9 cellular contexts compared by ENCODE assay signal in the genomic region with DNA sequence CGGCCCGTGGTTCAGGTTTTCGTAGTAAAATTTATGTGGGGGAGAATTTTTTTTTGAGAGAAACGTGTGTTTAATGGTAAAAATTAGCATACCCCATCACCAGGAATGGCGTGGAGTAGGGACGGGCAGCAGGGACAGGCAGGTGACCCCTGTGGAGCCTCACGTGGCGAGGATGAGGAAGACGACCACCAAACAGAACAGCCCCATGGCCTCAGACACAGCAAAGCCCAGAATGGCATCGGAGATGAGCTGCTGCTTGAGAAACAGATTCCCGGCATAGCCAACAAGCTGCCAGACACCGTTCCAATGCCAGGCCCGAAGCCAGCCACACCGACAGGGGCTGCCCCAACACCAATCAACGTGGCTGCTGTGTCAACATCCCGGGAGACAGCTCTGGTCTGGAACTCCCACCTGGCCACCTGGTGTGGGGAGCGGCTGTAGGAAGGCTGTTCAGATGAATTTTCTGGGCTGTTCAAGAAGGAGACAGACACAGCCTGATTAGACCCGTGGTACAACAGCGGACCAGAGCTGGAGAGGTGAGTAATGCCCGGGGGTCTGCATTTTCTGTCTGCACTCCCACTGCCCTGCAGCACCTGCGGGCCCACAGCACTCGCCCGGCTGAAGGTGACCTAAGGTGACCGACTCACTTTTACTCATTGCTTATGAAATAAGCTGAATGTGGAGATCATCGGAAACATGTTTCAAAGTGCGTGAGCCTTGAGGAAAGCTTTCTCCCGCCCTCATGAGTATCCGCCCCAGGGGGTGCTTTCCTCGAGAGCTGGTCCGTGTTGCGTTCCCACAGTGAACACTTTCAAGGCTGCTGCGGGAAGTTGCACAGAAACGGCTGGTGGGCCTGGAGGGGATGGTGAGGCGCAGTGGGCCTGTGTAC.
"Had no signal": no experiment of that assay in that cellular context is flagged by ENCODE, and none has a peak within 500 bp of the region (broad histone marks: within the 10 kb centered on the region; RNA-seq: fewer than 3 reads in every experiment).

No MANE protein-coding gene starts in this region.

- H3K9me3 Mint-ChIP-seq: activated CD4-positive, alpha-beta T cell treated with anti-CD3 and anti-CD28 coated beads, Interleukin-2, amount 10 ng/mL, durations not matched to agents 24 days and 14 days; natural killer cell treated with Interleukin-12 subunit alpha and Interleukin-12 subunit beta and Interleukin-15 and Interleukin-18, amount 100 ng/mL, for 72 hours; T-helper 2 cell treated with Interferon-gamma antibody and Interleukin-4, amounts not matched to agents 5 μg/mL and 100 μg/mL, for 36 hours had no signal

- H3K27ac Mint-ChIP-seq: activated CD4-positive, alpha-beta T cell treated with anti-CD3 and anti-CD28 coated beads, Interleukin-2, amount 10 ng/mL, durations not matched to agents 24 days and 14 days; activated CD8-positive, alpha-beta T cell treated with anti-CD3 and anti-CD28 coated beads, Interleukin-2, amount 10 ng/mL, durations not matched to agents 7 days and 5 days; activated naive CD8-positive, alpha-beta T cell; natural killer cell treated with Interleukin-12 subunit alpha and Interleukin-12 subunit beta and Interleukin-15 and Interleukin-18, amount 100 ng/mL, for 72 hours; T-helper 2 cell treated with Interferon-gamma antibody and Interleukin-4, amounts not matched to agents 5 μg/mL and 100 μg/mL, for 36 hours had no signal

- H3K9me3 ChIP-seq: left ventricle myocardium inferior, tibial nerve had no signal

- H3K4me3 ChIP-seq: left ventricle myocardium inferior, tibial nerve had no signal

- H3K36me3 Mint-ChIP-seq: activated naive CD8-positive, alpha-beta T cell; natural killer cell treated with Interleukin-12 subunit alpha and Interleukin-12 subunit beta and Interleukin-15 and Interleukin-18, amount 100 ng/mL, for 72 hours had no signal

- H3K4me1 Mint-ChIP-seq: activated CD4-positive, alpha-beta T cell treated with anti-CD3 and anti-CD28 coated beads, Interleukin-2, amount 10 ng/mL, durations not matched to agents 24 days and 14 days had no signal

- H3K36me3 ChIP-seq: left ventricle myocardium inferior had no signal

- DNase-seq: amniotic stem cell, mesenchymal stem cell had no signal

- H3K4me3 Mint-ChIP-seq: activated CD4-positive, alpha-beta T cell treated with anti-CD3 and anti-CD28 coated beads, Interleukin-2, amount 10 ng/mL, durations not matched to agents 24 days and 14 days; activated CD8-positive, alpha-beta T cell treated with anti-CD3 and anti-CD28 coated beads, Interleukin-2, amount 10 ng/mL, durations not matched to agents 7 days and 5 days; activated naive CD8-positive, alpha-beta T cell; natural killer cell treated with Interleukin-12 subunit alpha and Interleukin-12 subunit beta and Interleukin-15 and Interleukin-18, amount 100 ng/mL, for 72 hours; T-helper 2 cell treated with Interferon-gamma antibody and Interleukin-4, amounts not matched to agents 5 μg/mL and 100 μg/mL, for 36 hours had no signal

- H3K27ac ChIP-seq: left ventricle myocardium inferior, tibial nerve had no signal
